11 cellular contexts compared by ENCODE assay signal in the genomic region with DNA sequence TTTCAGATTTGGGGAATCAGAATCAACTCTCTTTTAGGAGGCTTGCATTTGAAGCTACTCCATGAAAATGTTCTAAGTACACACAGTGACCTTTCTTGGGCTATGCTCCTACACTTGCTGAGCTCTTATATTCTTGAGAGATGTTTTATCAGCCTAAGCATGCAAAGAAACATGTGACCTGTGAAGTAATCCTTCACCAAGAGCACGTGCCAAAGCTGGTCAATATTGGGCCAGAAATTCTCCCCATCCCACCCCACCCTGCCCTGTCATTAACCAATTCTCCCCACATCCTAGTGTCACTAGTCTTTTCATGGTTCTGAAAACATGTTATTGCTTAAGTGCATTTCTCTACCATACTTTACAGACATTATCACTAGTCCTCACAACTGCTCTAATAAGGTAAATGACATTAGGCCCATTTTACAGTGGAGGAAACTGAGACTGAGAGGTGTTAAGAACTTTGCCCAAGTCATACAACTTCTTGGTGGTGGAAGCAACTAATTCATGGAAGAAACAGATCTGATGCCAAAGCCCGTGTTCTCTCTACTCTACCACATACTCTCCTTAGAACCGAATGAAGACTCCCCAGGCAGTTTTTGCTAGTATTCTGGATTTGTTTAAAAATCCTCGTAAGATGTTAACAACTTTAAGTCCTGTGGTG.
DNase-seq lines count a peak whose midpoint lies in the region; TF ChIP-seq lines count a peak whose summit lies in the region.
"Had no signal": no experiment of that assay in that cellular context is flagged by ENCODE, and none has a peak within 500 bp of the region (broad histone marks: within the 10 kb centered on the region; RNA-seq: fewer than 3 reads in every experiment).

No MANE protein-coding gene starts in this region.

- TF ChIP-seq POLR2A in suprapubic skin (IDR thresholded peaks at IDR 0.05) = no peak

- H3K9me3 ChIP-seq in DOHH2 (ENCODE audit: control insufficient read depth, insufficient read depth, low read length) = no peaks in the 10 kb centered on the region
- H3K9me3 ChIP-seq in SJSA1 (replicated peaks) = no peaks in the 10 kb centered on the region; the same call in 1 of the 2 replicates
- no peaks in the 10 kb centered on the region for H3K9me3 ChIP-seq in liver (ENCODE audit: control insufficient read depth in 4 of 4, low read length in 3 of 4)
- H3K9me3 ChIP-seq in suprapubic skin = no peaks in the 10 kb centered on the region

- H3F3A ChIP-seq in DOHH2 (ENCODE audit: control insufficient read depth, insufficient read depth) = peaks cover 17% of the 10 kb centered on the region

- H4K20me1 ChIP-seq in DOHH2 (ENCODE audit: control insufficient read depth, insufficient read depth, low read depth, low read length) = no peaks in the 10 kb centered on the region

- H3K9me3 Mint-ChIP-seq in mesothelial cell of epicardium = peaks cover 3% of the 10 kb centered on the region

- no peak for TF ChIP-seq CTCF in DOHH2 (IDR thresholded peaks at IDR 0.05; ENCODE audit: low read depth, low read length, poor library complexity, severe bottlenecking)
- no peak for TF ChIP-seq CTCF in liver (IDR thresholded peaks at IDR 0.05; ENCODE audit: low read depth, low read length, missing input control)
- TF ChIP-seq CTCF in suprapubic skin (IDR thresholded peaks at IDR 0.05) = no peak
- no peak for TF ChIP-seq CTCF in mesothelial cell of epicardium (IDR thresholded peaks at IDR 0.05; ENCODE audit: unreplicated experiment)

- no peak for DNase-seq in SJSA1 (ENCODE audit: low read depth in 1 of 2, low spot score in 2 of 2)
- no peak for DNase-seq in suprapubic skin (ENCODE audit: low spot score in 2 of 2)
- DNase-seq in NCI-H2029 (lab: John Stamatoyannopoulos, UW) = no peak
- DNase-seq in mesothelial cell of epicardium (ENCODE audit: low spot score in 2 of 2, unreplicated experiment in 2 of 2) = no peak
- DNase-seq in head of caudate nucleus = no peak
- DNase-seq: DMS79 treated with DMSO at 0.1 percent for 48 hours, NCI-H187 treated with DMSO at 0.1 percent for 48 hours, NCI-H526 had no signal

- no peaks in the 10 kb centered on the region for H3K36me3 Mint-ChIP-seq in mesothelial cell of epicardium

- H3K36me3 ChIP-seq in DOHH2 (ENCODE audit: control insufficient read depth, low read length) = peaks cover 13% of the 10 kb centered on the region
- no peaks in the 10 kb centered on the region for H3K36me3 ChIP-seq in SJSA1
- no peaks in the 10 kb centered on the region for H3K36me3 ChIP-seq in liver (ENCODE audit: control insufficient read depth in 4 of 4, insufficient read depth in 3 of 4, low read depth in 1 of 4, low read length in 3 of 4)
- no peaks in the 10 kb centered on the region for H3K36me3 ChIP-seq in suprapubic skin

- H3K9ac ChIP-seq in liver (ENCODE audit: low read depth in 1 of 2, low read length in 2 of 2) = no peak overlapping the region

- H3K9me2 ChIP-seq in DOHH2 (replicated peaks; ENCODE audit: control insufficient read depth, low read length) = no peaks in the 10 kb centered on the region

- 27% methylated on average over 4 of the region's 4 CpGs for WGBS in liver
- WGBS in suprapubic skin = 44% methylated on average over 4 of the region's 4 CpGs

- H3K4me1 ChIP-seq in DOHH2 (ENCODE audit: control insufficient read depth, low read length) = peaks cover 92% of the 10 kb centered on the region
- H3K4me1 ChIP-seq in SJSA1 (replicated peaks) = peaks cover 19% of the 10 kb centered on the region
- H3K4me1 ChIP-seq in liver (ENCODE audit: control insufficient read depth in 4 of 4, insufficient read depth in 4 of 4, low read length in 3 of 4) = peaks cover 9 to 33% (median 29%) of the 10 kb centered on the region in 4 donors
- peaks cover 16% of the 10 kb centered on the region for H3K4me1 ChIP-seq in suprapubic skin

- H3K79me2 ChIP-seq in DOHH2 (ENCODE audit: control insufficient read depth, low read length) = no peaks in the 10 kb centered on the region

- peak overlapping the region; percentile 94 for H3K4me2 ChIP-seq in DOHH2 (ENCODE audit: low read length)

- no peak for TF ChIP-seq EP300 in suprapubic skin (IDR thresholded peaks at IDR 0.05)

- no peak for TF ChIP-seq RAD21 in liver (IDR thresholded peaks at IDR 0.05)

- H3K4me1 Mint-ChIP-seq in mesothelial cell of epicardium = peaks cover 10% of the 10 kb centered on the region

- no peak overlapping the region for H3K4me3 Mint-ChIP-seq in mesothelial cell of epicardium
- H3K4me3 Mint-ChIP-seq: neural crest cell had no signal

- H3K27ac Mint-ChIP-seq in mesothelial cell of epicardium = no peak overlapping the region

- H3K27ac ChIP-seq in DOHH2 (ENCODE audit: low read depth, low read length) (peak overlapping the region; percentile 85), SJSA1 (peak overlapping the region; percentile 90), liver (ENCODE audit: low read depth in 1 of 2, low read length in 2 of 2) (peak overlapping the region; percentile 87 to 97), suprapubic skin (peak overlapping the region; percentile 43)

- H3K27me3 Mint-ChIP-seq in mesothelial cell of epicardium (ENCODE audit: low read depth) = no peaks in the 10 kb centered on the region

- H3K27me3 ChIP-seq in DOHH2 (ENCODE audit: control insufficient read depth, low read length) (no peaks in the 10 kb centered on the region), SJSA1 (replicated peaks) (no peaks in the 10 kb centered on the region), liver (ENCODE audit: control insufficient read depth in 4 of 4, insufficient read depth in 4 of 4, low read length in 3 of 4) (no peaks in the 10 kb centered on the region), suprapubic skin (no peaks in the 10 kb centered on the region)

- intact Hi-C loops in head of caudate nucleus (cut with DNase I) = no loop called here

- no peak overlapping the region for H3K4me3 ChIP-seq in DOHH2 (ENCODE audit: low read length)
- H3K4me3 ChIP-seq in SJSA1 = no peak overlapping the region
- no peak overlapping the region for H3K4me3 ChIP-seq in liver (ENCODE audit: low read depth in 1 of 3, low read length in 3 of 3)
- H3K4me3 ChIP-seq in suprapubic skin = no peak overlapping the region

TF ChIP-seq in liver, 16 proteins besides CTCF, POLR2A, EP300 and RAD21 (continues in another document):
- no peak for TF ChIP-seq HNF4G (IDR thresholded peaks at IDR 0.05)
- TF ChIP-seq EGR1 (IDR thresholded peaks at IDR 0.05; ENCODE audit: low read depth in 2 of 2) = no peak
- TF ChIP-seq, protein P1, sequence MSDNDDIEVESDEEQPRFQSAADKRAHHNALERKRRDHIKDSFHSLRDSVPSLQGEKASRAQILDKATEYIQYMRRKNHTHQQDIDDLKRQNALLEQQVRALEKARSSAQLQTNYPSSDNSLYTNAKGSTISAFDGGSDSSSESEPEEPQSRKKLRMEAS (IDR thresholded peaks at IDR 0.05) = no peak
- TF ChIP-seq, protein P2, sequence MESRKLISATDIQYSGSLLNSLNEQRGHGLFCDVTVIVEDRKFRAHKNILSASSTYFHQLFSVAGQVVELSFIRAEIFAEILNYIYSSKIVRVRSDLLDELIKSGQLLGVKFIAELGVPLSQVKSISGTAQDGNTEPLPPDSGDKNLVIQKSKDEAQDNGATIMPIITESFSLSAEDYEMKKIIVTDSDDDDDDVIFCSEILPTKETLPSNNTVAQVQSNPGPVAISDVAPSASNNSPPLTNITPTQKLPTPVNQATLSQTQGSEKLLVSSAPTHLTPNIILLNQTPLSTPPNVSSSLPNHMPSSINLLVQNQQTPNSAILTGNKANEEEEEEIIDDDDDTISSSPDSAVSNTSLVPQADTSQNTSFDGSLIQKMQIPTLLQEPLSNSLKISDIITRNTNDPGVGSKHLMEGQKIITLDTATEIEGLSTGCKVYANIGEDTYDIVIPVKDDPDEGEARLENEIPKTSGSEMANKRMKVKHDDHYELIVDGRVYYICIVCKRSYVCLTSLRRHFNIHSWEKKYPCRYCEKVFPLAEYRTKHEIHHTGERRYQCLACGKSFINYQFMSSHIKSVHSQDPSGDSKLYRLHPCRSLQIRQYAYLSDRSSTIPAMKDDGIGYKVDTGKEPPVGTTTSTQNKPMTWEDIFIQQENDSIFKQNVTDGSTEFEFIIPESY (IDR thresholded peaks at IDR 0.05) = no peak
- no peak for TF ChIP-seq NR2F2 (IDR thresholded peaks at IDR 0.05)
- no peak for TF ChIP-seq HNF4A (conservative IDR thresholded peaks at IDR 0.05)
- TF ChIP-seq, protein P3, sequence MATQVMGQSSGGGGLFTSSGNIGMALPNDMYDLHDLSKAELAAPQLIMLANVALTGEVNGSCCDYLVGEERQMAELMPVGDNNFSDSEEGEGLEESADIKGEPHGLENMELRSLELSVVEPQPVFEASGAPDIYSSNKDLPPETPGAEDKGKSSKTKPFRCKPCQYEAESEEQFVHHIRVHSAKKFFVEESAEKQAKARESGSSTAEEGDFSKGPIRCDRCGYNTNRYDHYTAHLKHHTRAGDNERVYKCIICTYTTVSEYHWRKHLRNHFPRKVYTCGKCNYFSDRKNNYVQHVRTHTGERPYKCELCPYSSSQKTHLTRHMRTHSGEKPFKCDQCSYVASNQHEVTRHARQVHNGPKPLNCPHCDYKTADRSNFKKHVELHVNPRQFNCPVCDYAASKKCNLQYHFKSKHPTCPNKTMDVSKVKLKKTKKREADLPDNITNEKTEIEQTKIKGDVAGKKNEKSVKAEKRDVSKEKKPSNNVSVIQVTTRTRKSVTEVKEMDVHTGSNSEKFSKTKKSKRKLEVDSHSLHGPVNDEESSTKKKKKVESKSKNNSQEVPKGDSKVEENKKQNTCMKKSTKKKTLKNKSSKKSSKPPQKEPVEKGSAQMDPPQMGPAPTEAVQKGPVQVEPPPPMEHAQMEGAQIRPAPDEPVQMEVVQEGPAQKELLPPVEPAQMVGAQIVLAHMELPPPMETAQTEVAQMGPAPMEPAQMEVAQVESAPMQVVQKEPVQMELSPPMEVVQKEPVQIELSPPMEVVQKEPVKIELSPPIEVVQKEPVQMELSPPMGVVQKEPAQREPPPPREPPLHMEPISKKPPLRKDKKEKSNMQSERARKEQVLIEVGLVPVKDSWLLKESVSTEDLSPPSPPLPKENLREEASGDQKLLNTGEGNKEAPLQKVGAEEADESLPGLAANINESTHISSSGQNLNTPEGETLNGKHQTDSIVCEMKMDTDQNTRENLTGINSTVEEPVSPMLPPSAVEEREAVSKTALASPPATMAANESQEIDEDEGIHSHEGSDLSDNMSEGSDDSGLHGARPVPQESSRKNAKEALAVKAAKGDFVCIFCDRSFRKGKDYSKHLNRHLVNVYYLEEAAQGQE (IDR thresholded peaks at IDR 0.05) = no peak
- no peak for TF ChIP-seq FOXA2 (IDR thresholded peaks at IDR 0.05)
- no peak for TF ChIP-seq RXRA (IDR thresholded peaks at IDR 0.05)
- TF ChIP-seq JUND (IDR thresholded peaks at IDR 0.05) = no peak
- no peak for TF ChIP-seq SP1 (IDR thresholded peaks at IDR 0.05)
- TF ChIP-seq TAF1 (conservative IDR thresholded peaks at IDR 0.05) = no peak
- TF ChIP-seq FOXA1 (IDR thresholded peaks at IDR 0.05) = no peak
- no peak for TF ChIP-seq YY1 (IDR thresholded peaks at IDR 0.05)
- TF ChIP-seq, protein P4, sequence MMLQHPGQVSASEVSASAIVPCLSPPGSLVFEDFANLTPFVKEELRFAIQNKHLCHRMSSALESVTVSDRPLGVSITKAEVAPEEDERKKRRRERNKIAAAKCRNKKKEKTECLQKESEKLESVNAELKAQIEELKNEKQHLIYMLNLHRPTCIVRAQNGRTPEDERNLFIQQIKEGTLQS (IDR thresholded peaks at IDR 0.05) = no peak
